Comparison of ENCODE assay signal across 7 cellular contexts in the genomic region with DNA sequence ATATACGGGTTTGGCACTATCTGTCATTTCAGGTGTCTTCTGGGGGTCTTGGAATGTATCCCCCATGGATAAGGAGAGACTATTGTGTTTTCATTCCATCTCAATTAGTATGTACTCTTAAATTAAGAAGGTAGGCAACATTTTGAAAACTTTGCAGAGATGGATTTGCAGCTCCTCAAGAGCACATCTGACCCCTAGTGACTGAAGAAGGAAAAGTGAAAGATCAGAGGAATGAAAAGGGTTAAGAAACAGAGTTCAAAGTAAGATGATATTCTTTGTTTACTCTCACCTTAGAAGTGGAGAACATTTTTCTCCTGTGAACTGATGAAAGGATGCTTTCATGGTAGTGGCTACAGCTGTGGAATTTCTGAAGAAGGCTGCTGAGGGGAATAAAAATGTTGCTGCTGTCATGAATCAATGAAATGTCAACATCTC. TPM values are rescaled to one million over a fixed set of nuclear protein-coding genes. Genes with fewer than 3 reads are reported as not detected.
DNase-seq lines count a peak whose midpoint lies in the region; ATAC-seq and TF ChIP-seq lines count a peak whose summit lies in the region.

No MANE protein-coding gene starts in this region.

- no peaks in the 10 kb centered on the region for H3K9me3 ChIP-seq in liver (ENCODE audit: control insufficient read depth in 4 of 4, low read length in 3 of 4)

- H3K9ac ChIP-seq in liver (ENCODE audit: low read depth in 1 of 2, low read length in 2 of 2) = no peak overlapping the region

- H3K4me3 ChIP-seq in liver (ENCODE audit: low read depth in 1 of 3, low read length in 3 of 3) = no peak overlapping the region

- TF ChIP-seq RAD21 in Ishikawa (IDR thresholded peaks at IDR 0.05; ENCODE audit: low read depth) (peak; percentile 81), liver (IDR thresholded peaks at IDR 0.05) (peak; percentile 75 to 76)

- WGBS in liver = 52% methylated on average over 1 of the region's 1 CpG

- in situ Hi-C loops in G401 (cut with HindIII; ENCODE audit: low sequenced_read_pairs) = no loop called here

- DNase-seq in G401 (ENCODE audit: low spot score) (peak; percentile 48), amniotic epithelial cell (ENCODE audit: low read depth) (peak; percentile 46), NCI-H2029 (lab: John Stamatoyannopoulos, UW) (no peak), activated T-cell treated with anti-CD3 and anti-CD28 coated beads for 4 hours (no peak)

- peak; percentile 35 for TF ChIP-seq CTCF in liver (IDR thresholded peaks at IDR 0.05; ENCODE audit: low read depth, low read length, missing input control)

- ATAC-seq in GM21447 (IDR thresholded peaks at IDR 0.05; ENCODE audit: unreplicated experiment) = no peak

- H3K27me3 ChIP-seq in liver (ENCODE audit: control insufficient read depth in 4 of 4, insufficient read depth in 4 of 4, low read length in 3 of 4) = no peaks in the 10 kb centered on the region

- H3K27ac ChIP-seq in liver (ENCODE audit: low read depth in 1 of 2, low read length in 2 of 2) = no peak overlapping the region

- no peak for TF ChIP-seq EP300 in Ishikawa (IDR thresholded peaks at IDR 0.05; ENCODE audit: borderline replicate concordance)

- H3K4me1 ChIP-seq in liver (ENCODE audit: control insufficient read depth in 4 of 4, insufficient read depth in 4 of 4, low read length in 3 of 4) = peaks cover 2 to 25% (median 9%) of the 10 kb centered on the region in 4 donors

- peaks cover 0 to 6% (median 4%) of the 10 kb centered on the region in 4 donors for H3K36me3 ChIP-seq in liver (ENCODE audit: control insufficient read depth in 4 of 4, insufficient read depth in 3 of 4, low read depth in 1 of 4, low read length in 3 of 4)

TF ChIP-seq in Ishikawa, 13 proteins besides CTCF, POLR2A, EP300 and RAD21:
- TF ChIP-seq CEBPB (IDR thresholded peaks at IDR 0.05) = no peak
- TF ChIP-seq ZBTB7A (IDR thresholded peaks at IDR 0.05; ENCODE audit: low read depth) = no peak

TF ChIP-seq in liver, 16 proteins besides CTCF, POLR2A, EP300 and RAD21:
- TF ChIP-seq FOXA2 (IDR thresholded peaks at IDR 0.05) (peak; percentile 12), HNF4A (conservative IDR thresholded peaks at IDR 0.05) (peak in 1 of 2 donors; percentile 22), TAF1 (conservative IDR thresholded peaks at IDR 0.05) (no peak)
TF ChIP-seq in liver: peak in this region for 2.

RNA-seq across cellular contexts. Expression of a gene that starts 41.5 kb away (rescaled TPM):
- 26.0 and 40.8 TPM in 2 replicates for total RNA-seq in G401 (2014; rRNA removed; shearing (Covaris generic))
- total RNA-seq in liver = 10 to 100 TPM; 35.8 to 71.3 TPM
- polyA plus RNA-seq in liver = 10 to 100 TPM; 23.8 to 32.8 TPM

Comparison
In these comparisons a context has a peak if more than half of its experiments do, and no peak if none do; other contexts are left out.
1. DNase-seq: peak in G401 (single experiment) and amniotic epithelial cell (single experiment); none in NCI-H2029 (single experiment) and activated T-cell treated with anti-CD3 and anti-CD28 coated beads for 4 hours (single experiment).